10 cellular contexts compared by ENCODE assay signal in genomic region chr1:198922638-198923430, GRCh38.
A peak's percentile ranks its signal among the peaks of the same experiment; 100 is the strongest.
DNase-seq lines count a peak whose midpoint lies in the region; ATAC-seq and TF ChIP-seq lines count a peak whose summit lies in the region.
"Had no signal": no experiment of that assay in that cellular context is flagged by ENCODE, and none has a peak within 500 bp of the region (broad histone marks: within the 10 kb centered on the region; RNA-seq: fewer than 3 reads in every experiment).

No MANE protein-coding gene starts in this region.

- no peaks in the 10 kb centered on the region for H3K36me3 ChIP-seq in left ventricle myocardium inferior
- no peaks in the 10 kb centered on the region for H3K36me3 ChIP-seq in upper lobe of right lung
- H3K36me3 ChIP-seq in colonic mucosa, result no peaks in the 10 kb centered on the region

- intact Hi-C loops in left ventricle myocardium inferior (cut with micrococcal nuclease), result no loop called here
- intact Hi-C loops in left cardiac atrium (cut with DNase I), result no loop called here
- intact Hi-C loops in upper lobe of right lung (cut with DNase I), result no loop called here
- intact Hi-C loops in colonic mucosa (cut with DNase I), result no loop called here

- no peaks in the 10 kb centered on the region for H3K27me3 Mint-ChIP-seq in T-helper 2 cell treated with Interferon-gamma antibody and Interleukin-4, amounts not matched to agents 5 μg/mL and 100 μg/mL, for 36 hours (ENCODE audit: low read depth)
- H3K27me3 Mint-ChIP-seq: CD8-positive, alpha-beta memory T cell had no signal

- H3K9me3 Mint-ChIP-seq in T-helper 2 cell treated with Interferon-gamma antibody and Interleukin-4, amounts not matched to agents 5 μg/mL and 100 μg/mL, for 36 hours, result no peaks in the 10 kb centered on the region
- H3K9me3 Mint-ChIP-seq: CD8-positive, alpha-beta memory T cell had no signal

- no peak for TF ChIP-seq CTCF in left ventricle myocardium inferior (IDR thresholded peaks at IDR 0.05; ENCODE audit: borderline replicate concordance)
- no peak for TF ChIP-seq CTCF in upper lobe of right lung (IDR thresholded peaks at IDR 0.05)
- no peak for TF ChIP-seq CTCF in colonic mucosa (IDR thresholded peaks at IDR 0.05)

- H3K27me3 ChIP-seq in left ventricle myocardium inferior (ENCODE audit: low read depth) (no peaks in the 10 kb centered on the region), upper lobe of right lung (no peaks in the 10 kb centered on the region), colonic mucosa (no peaks in the 10 kb centered on the region)

- H3K9ac ChIP-seq in colonic mucosa (ENCODE audit: low read depth in 2 of 2, low read length in 2 of 2), result no peak overlapping the region

- ATAC-seq in left cardiac atrium (no peak), HG03045 (IDR thresholded peaks at IDR 0.05; ENCODE audit: unreplicated experiment) (peak; percentile 72), upper lobe of right lung (peak; percentile 66)

- peaks cover 34% of the 10 kb centered on the region for H3K4me1 ChIP-seq in left ventricle myocardium inferior
- H3K4me1 ChIP-seq in upper lobe of right lung, result peaks cover 25% of the 10 kb centered on the region
- no peaks in the 10 kb centered on the region for H3K4me1 ChIP-seq in colonic mucosa

- peak overlapping the region; percentile 6 for H3K27ac ChIP-seq in left ventricle myocardium inferior (replicated peaks)
- H3K27ac ChIP-seq in upper lobe of right lung, result peak overlapping the region; percentile 24
- H3K27ac ChIP-seq in colonic mucosa, result no peak overlapping the region

- peaks cover 63% of the 10 kb centered on the region for H3K36me3 Mint-ChIP-seq in T-helper 2 cell treated with Interferon-gamma antibody and Interleukin-4, amounts not matched to agents 5 μg/mL and 100 μg/mL, for 36 hours (ENCODE audit: low read depth)
- H3K36me3 Mint-ChIP-seq: CD8-positive, alpha-beta memory T cell had no signal

- H3K4me3 ChIP-seq in left ventricle myocardium inferior (no peak overlapping the region), upper lobe of right lung (no peak overlapping the region), colonic mucosa (no peak overlapping the region)

- H3K27ac Mint-ChIP-seq in T-helper 2 cell treated with Interferon-gamma antibody and Interleukin-4, amounts not matched to agents 5 μg/mL and 100 μg/mL, for 36 hours, result peak overlapping the region; percentile 83

- no peak for DNase-seq in left ventricle myocardium inferior
- DNase-seq in left cardiac atrium, result no peak
- DNase-seq in T-helper 2 cell treated with Interferon-gamma antibody and Interleukin-4, amounts not matched to agents 5 μg/mL and 100 μg/mL, for 36 hours (ENCODE audit: low spot score), result no peak
- DNase-seq in upper lobe of right lung, result no peak
- no peak for DNase-seq in middle frontal gyrus (ENCODE audit: extremely low spot score, low spot score)
- no peak for DNase-seq in colonic mucosa
- no peak for DNase-seq in hypothalamus (lab: John Stamatoyannopoulos, UW)
- DNase-seq: CD8-positive, alpha-beta memory T cell; stimulated activated CD4-positive, alpha-beta T cell treated with anti-CD3 and anti-CD28 coated beads, Interleukin-4, amount 100 ng/mL, for 4 hours had no signal

- H3K4me3 Mint-ChIP-seq in T-helper 2 cell treated with Interferon-gamma antibody and Interleukin-4, amounts not matched to agents 5 μg/mL and 100 μg/mL, for 36 hours, result peak overlapping the region; percentile 64

- peaks cover 75% of the 10 kb centered on the region for H3K4me1 Mint-ChIP-seq in T-helper 2 cell treated with Interferon-gamma antibody and Interleukin-4, amounts not matched to agents 5 μg/mL and 100 μg/mL, for 36 hours (ENCODE audit: low read depth)

- H3K9me3 ChIP-seq in left ventricle myocardium inferior (replicated peaks), result no peaks in the 10 kb centered on the region
- H3K9me3 ChIP-seq in upper lobe of right lung, result no peaks in the 10 kb centered on the region
- H3K9me3 ChIP-seq in colonic mucosa, result no peaks in the 10 kb centered on the region

Comparison
In these comparisons a context has a peak if more than half of its experiments do, and no peak if none do; other contexts are left out.
1. ATAC-seq: peak in HG03045 (single experiment) and upper lobe of right lung (single experiment); none in left cardiac atrium (0 of 2).